ENCODE assay signal across 28 cellular contexts in genomic region chr18:55625875-55626274, GRCh38.
"Had no signal": no experiment of that assay in that cellular context is flagged by ENCODE, and none has a peak within 500 bp of the region (broad histone marks: within the 10 kb centered on the region; RNA-seq: fewer than 3 reads in every experiment).

No MANE protein-coding gene starts in this region.

- H3K4me2 ChIP-seq: hepatocyte had no signal

- H3K27ac ChIP-seq: colonic mucosa, coronary artery, dorsolateral prefrontal cortex, epithelial cell of prostate, esophagus muscularis mucosa, esophagus squamous epithelium, foreskin keratinocyte, gastrocnemius medialis, gastroesophageal sphincter, heart left ventricle, heart right ventricle, hepatocyte had no signal

- H3K4me1 ChIP-seq: colonic mucosa, esophagus muscularis mucosa, esophagus squamous epithelium, gastrocnemius medialis, gastroesophageal sphincter, heart left ventricle, heart right ventricle had no signal

- H3K27me3 ChIP-seq: colonic mucosa, dorsolateral prefrontal cortex, esophagus muscularis mucosa, esophagus squamous epithelium, foreskin keratinocyte, gastrocnemius medialis, gastroesophageal sphincter, heart left ventricle, heart right ventricle, hepatocyte had no signal

- H3K4me3 ChIP-seq: colonic mucosa, coronary artery, dorsolateral prefrontal cortex, esophagus muscularis mucosa, esophagus squamous epithelium, gastrocnemius medialis, gastroesophageal sphincter, heart left ventricle, heart right ventricle, hepatocyte had no signal

- H3K79me2 ChIP-seq: hepatocyte had no signal

- H3K36me3 ChIP-seq: colonic mucosa, esophagus muscularis mucosa, esophagus squamous epithelium, gastrocnemius medialis, gastroesophageal sphincter, heart left ventricle, heart right ventricle had no signal

- H2AFZ ChIP-seq: hepatocyte had no signal

- DNase-seq: colonic mucosa; cortex of kidney; dermis blood vessel endothelial cell; dorsolateral prefrontal cortex; effector CD4-positive, alpha-beta T cell; effector CD8-positive, alpha-beta T cell; effector memory CD4-positive, alpha-beta T cell; effector memory CD8-positive, alpha-beta T cell; endodermal cell; erythroblast; esophagus squamous epithelium; foreskin fibroblast; foreskin keratinocyte; foreskin melanocyte; gastrocnemius medialis; glutamatergic neuron; head of caudate nucleus; heart left ventricle; heart right ventricle had no signal

- ATAC-seq: effector memory CD8-positive, alpha-beta T cell; esophagus mucosa; foreskin keratinocyte; gastrocnemius medialis; gastroesophageal sphincter; heart left ventricle; heart right ventricle had no signal

- FAIRE-seq: endometrium, endothelial cell of umbilical vein, frontal cortex had no signal

- H3K9me3 ChIP-seq: colonic mucosa, esophagus muscularis mucosa, esophagus squamous epithelium, gastrocnemius medialis, gastroesophageal sphincter, heart left ventricle, heart right ventricle had no signal
